In the genomic region with DNA sequence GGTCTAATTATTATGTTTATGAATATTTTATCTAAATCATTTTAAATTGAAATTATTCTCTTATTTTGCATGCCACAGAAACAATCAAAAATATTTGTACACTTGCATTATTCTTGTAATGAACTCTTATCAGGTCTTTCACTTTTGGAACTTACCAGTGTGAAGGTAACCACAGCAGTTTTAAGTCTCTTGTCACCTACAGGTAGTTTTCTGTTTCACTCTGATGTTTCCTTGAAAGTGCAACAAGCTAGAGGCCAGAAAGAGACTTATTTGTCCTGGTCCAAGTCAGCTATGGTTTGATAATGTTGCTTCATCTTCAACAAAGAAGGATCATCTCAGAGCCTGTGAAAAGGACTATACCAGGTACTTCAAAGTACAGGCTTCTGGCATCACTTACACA, we compare ENCODE assay signal across 13 cellular contexts.
DNase-seq lines count a peak whose midpoint lies in the region; ATAC-seq and TF ChIP-seq lines count a peak whose summit lies in the region.
"Had no signal": no experiment of that assay in that cellular context is flagged by ENCODE, and none has a peak within 500 bp of the region (broad histone marks: within the 10 kb centered on the region; RNA-seq: fewer than 3 reads in every experiment).

No MANE protein-coding gene starts in this region.

- peak; percentile 3 for DNase-seq in GM12864 (ENCODE audit: low read depth)
- no peak for DNase-seq in glomerular visceral epithelial cell (ENCODE audit: extremely low spot score)
- DNase-seq in DMS 273 treated with DMSO at 0.1 percent for 48 hours (lab: John Stamatoyannopoulos, UW): no peak
- DNase-seq: CD8-positive, alpha-beta T cell; COR-L47; HCEC 1CT; HFFc6 had no signal

- no peak for TF ChIP-seq CTCF in GM12864 (IDR thresholded peaks at IDR 0.05; ENCODE audit: low read depth, low read length, missing control alignments)

- no peak overlapping the region for H3K4me3 ChIP-seq in GM12864 (ENCODE audit: low read depth, low read length)

- ATAC-seq in GM18867 (IDR thresholded peaks at IDR 0.05; ENCODE audit: unreplicated experiment): peak; percentile 97
- ATAC-seq in GM19395 (IDR thresholded peaks at IDR 0.05; ENCODE audit: unreplicated experiment): peak; percentile 56
- peak; percentile 62 for ATAC-seq in HG02798 (IDR thresholded peaks at IDR 0.05; ENCODE audit: poor library complexity, unreplicated experiment)
- ATAC-seq in HG02885 (IDR thresholded peaks at IDR 0.05; ENCODE audit: poor library complexity, unreplicated experiment): no peak
- ATAC-seq in GM18502 (IDR thresholded peaks at IDR 0.05; ENCODE audit: poor library complexity, unreplicated experiment): no peak
- ATAC-seq: CD8-positive, alpha-beta T cell; HepG2 had no signal

Comparison
In these comparisons a context has a peak if more than half of its experiments do, and no peak if none do; other contexts are left out.
1. ATAC-seq: peak in GM18867 (single experiment), GM19395 (single experiment) and HG02798 (single experiment); none in HG02885 (single experiment) and GM18502 (single experiment).